Comparison of ENCODE assay signal across 8 cellular contexts in genomic region chr10:65571011-65571570, GRCh38.
DNase-seq lines count a peak whose midpoint lies in the region; ATAC-seq and TF ChIP-seq lines count a peak whose summit lies in the region.

No MANE protein-coding gene starts in this region.

- H4K8ac ChIP-seq in mesenchymal stem cell (ENCODE audit: low read length) = no peak overlapping the region

- peak overlapping the region; percentile 94 for H2AFZ ChIP-seq in mammary epithelial cell (ENCODE audit: low read depth, low read length)
- peak overlapping the region; percentile 46 for H2AFZ ChIP-seq in mesenchymal stem cell (ENCODE audit: low read depth, low read length)
- no peak overlapping the region for H2AFZ ChIP-seq in GM23248

- peak overlapping the region; percentile 59 for H3K27ac ChIP-seq in mammary epithelial cell (ENCODE audit: insufficient read depth, low read depth, low read length)
- no peak overlapping the region for H3K27ac ChIP-seq in mesenchymal stem cell (ENCODE audit: low read length, poor library complexity, severe bottlenecking)
- no peak overlapping the region for H3K27ac ChIP-seq in GM23248

- no peak overlapping the region for H3K23ac ChIP-seq in mesenchymal stem cell (ENCODE audit: low read length in 2 of 2)

- no peak overlapping the region for H2BK120ac ChIP-seq in mesenchymal stem cell (ENCODE audit: low read depth, low read length)

- H3K4me3 ChIP-seq in mammary epithelial cell (replicated peaks in 1 of 3; ENCODE audit: insufficient read depth in 1 of 3, low read depth in 2 of 3, low read length in 3 of 3) (peak overlapping the region; percentile 44 to 68 (median 64)), mesenchymal stem cell (ENCODE audit: insufficient read depth in 1 of 2, low read depth in 1 of 2, low read length in 2 of 2) (peak overlapping the region; percentile 50 to 55), GM23248 (no peak overlapping the region)

- peak overlapping the region; percentile 75 for H3K4me2 ChIP-seq in mammary epithelial cell (ENCODE audit: insufficient read depth, low read depth, low read length)
- H3K4me2 ChIP-seq in mesenchymal stem cell (ENCODE audit: low read length, poor library complexity, severe bottlenecking) = peak overlapping the region; percentile 40
- H3K4me2 ChIP-seq in GM23248 (ENCODE audit: unreplicated experiment) = no peak overlapping the region

- H3K79me2 ChIP-seq in mammary epithelial cell (ENCODE audit: insufficient read depth, low read length) (peaks cover 8% of the 10 kb centered on the region), GM23248 (ENCODE audit: insufficient read depth) (no peaks in the 10 kb centered on the region)

- 2% methylated on average over 4 of the region's 5 CpGs for WGBS in mammary epithelial cell (ENCODE audit: low coverage, missing lambda C conversion rate)
- 6% methylated on average over 5 of the region's 5 CpGs for WGBS in mesenchymal stem cell
- 1 to 6% methylated on average over 5 of the region's 5 CpGs for WGBS in GM23248 (ENCODE audit: low coverage in 1 of 2, low lambda C conversion rate in 2 of 2, missing lambda C conversion rate in 2 of 2), 2 experiments

- peak overlapping the region in 1 of 2 experiments; percentile 40 for H3K18ac ChIP-seq in mesenchymal stem cell (ENCODE audit: low read depth in 1 of 2, low read length in 2 of 2)

- no peak overlapping the region for H4K91ac ChIP-seq in mesenchymal stem cell (ENCODE audit: low read length)

- no peaks in the 10 kb centered on the region for H3K9me2 ChIP-seq in GM23248 (ENCODE audit: insufficient read depth)

- peak; percentile 39 for ATAC-seq in HG03457 (IDR thresholded peaks at IDR 0.05; ENCODE audit: unreplicated experiment)

- peak; percentile 7 for DNase-seq in EH (ENCODE audit: low read depth)
- DNase-seq in mammary epithelial cell = peak; percentile 8
- DNase-seq in mesenchymal stem cell = peak; percentile 9
- DNase-seq in GM23248 = no peak
- no peak for DNase-seq in Kasumi-1 (lab: John Stamatoyannopoulos, UW)
- DNase-seq in superior temporal gyrus (ENCODE audit: extremely low spot score) = no peak
- DNase-seq in activated CD4-positive, CD25-positive, alpha-beta regulatory T cell (lab: John Stamatoyannopoulos, UW) = no peak

- H2BK5ac ChIP-seq in mesenchymal stem cell (ENCODE audit: low read depth, low read length, poor library complexity, severe bottlenecking) = no peak overlapping the region

- dilution Hi-C loops in mammary epithelial cell (cut with HindIII; ENCODE audit: low sequenced_read_pairs) = no loop called here

- TF ChIP-seq CTCF in mammary epithelial cell (conservative IDR thresholded peaks at IDR 0.05 in 1 of 2, IDR thresholded peaks at IDR 0.05 in 1 of 2; ENCODE audit: extremely low read depth in 1 of 2, insufficient read depth in 1 of 2, low read depth in 1 of 2, low read length in 2 of 2) = no peak

- H4K20me1 ChIP-seq in mammary epithelial cell (ENCODE audit: insufficient read depth, low read length) = no peaks in the 10 kb centered on the region
- H4K20me1 ChIP-seq in GM23248 (ENCODE audit: insufficient read depth) = no peaks in the 10 kb centered on the region

- no peak overlapping the region for H3K14ac ChIP-seq in mesenchymal stem cell (ENCODE audit: low read length in 2 of 2)

- in situ Hi-C loops in mammary epithelial cell (cut with MboI; ENCODE audit: low sequenced_read_pairs in 2 of 2) (no loop called here), GM23248 (cut with MboI) (no loop called here)

- BruUV-seq in mammary epithelial cell (replicated peaks; lab: Mats Ljungman, UMichigan) = no TSS peak

- H2BK12ac ChIP-seq in mesenchymal stem cell (ENCODE audit: low read length in 2 of 2) = no peak overlapping the region

- no peaks in the 10 kb centered on the region for H3F3A ChIP-seq in GM23248 (ENCODE audit: insufficient read depth)

- H3K79me1 ChIP-seq in mesenchymal stem cell (replicated peaks; ENCODE audit: low read length, poor library complexity, severe bottlenecking) = no peaks in the 10 kb centered on the region

- intact Hi-C loops in mammary epithelial cell (cut with micrococcal nuclease) = no loop called here

- H3K27me3 ChIP-seq in mammary epithelial cell (ENCODE audit: insufficient read depth, low read length) (no peaks in the 10 kb centered on the region), mesenchymal stem cell (ENCODE audit: control insufficient read depth in 1 of 2, insufficient read depth in 1 of 2, low read length in 2 of 2) (no peaks in the 10 kb centered on the region), GM23248 (replicated peaks; ENCODE audit: insufficient read depth) (no peaks in the 10 kb centered on the region)

- no peak overlapping the region for H2AK5ac ChIP-seq in mesenchymal stem cell (ENCODE audit: low read length, severe bottlenecking)

- H2BK15ac ChIP-seq in mesenchymal stem cell (ENCODE audit: low read depth, poor library complexity, severe bottlenecking) = no peak overlapping the region

- H3K9me3 ChIP-seq in mammary epithelial cell (replicated peaks; ENCODE audit: insufficient read depth, low read length) (no peaks in the 10 kb centered on the region), mesenchymal stem cell (ENCODE audit: control insufficient read depth, low read length) (no peaks in the 10 kb centered on the region), GM23248 (ENCODE audit: low read depth) (no peaks in the 10 kb centered on the region)

- H3K4ac ChIP-seq in mesenchymal stem cell (ENCODE audit: low read depth in 1 of 2, low read length in 2 of 2) = no peak overlapping the region

- H3K4me1 ChIP-seq in mammary epithelial cell (ENCODE audit: insufficient read depth, low read length) (no peaks in the 10 kb centered on the region), mesenchymal stem cell (ENCODE audit: control insufficient read depth, insufficient read depth, low read depth, low read length) (no peaks in the 10 kb centered on the region), GM23248 (ENCODE audit: insufficient read depth) (no peaks in the 10 kb centered on the region)

- peaks cover 5% of the 10 kb centered on the region for H3K36me3 ChIP-seq in mammary epithelial cell (ENCODE audit: insufficient read depth, low read length)
- no peaks in the 10 kb centered on the region for H3K36me3 ChIP-seq in mesenchymal stem cell (ENCODE audit: control insufficient read depth in 1 of 2, insufficient read depth in 2 of 2, low read depth in 1 of 2, low read length in 2 of 2)
- H3K36me3 ChIP-seq in GM23248 (ENCODE audit: low read depth) = no peaks in the 10 kb centered on the region; the same call in 1 of the 2 replicates

- CTCF ChIA-PET in mammary epithelial cell (lab: Charles Lee; ENCODE audit: low non-redundant PET) = interaction anchor here (0.6 kb wide), 1 partner anchor 330 kb away, joined by 4 read pairs; no protein-coding TSS in a partner anchor

- H3K9ac ChIP-seq in mammary epithelial cell (ENCODE audit: insufficient read depth, low read length) = peak overlapping the region; percentile 67
- H3K9ac ChIP-seq in mesenchymal stem cell (ENCODE audit: low read length) = no peak overlapping the region
- no peak overlapping the region for H3K9ac ChIP-seq in GM23248

Comparison
In these comparisons a context has a peak if more than half of its experiments do, and no peak if none do; other contexts are left out.
1. DNase-seq: peak in EH (single experiment), mammary epithelial cell (single experiment) and mesenchymal stem cell (single experiment); none in GM23248 (single experiment), Kasumi-1 (0 of 2), superior temporal gyrus (single experiment) and activated CD4-positive, CD25-positive, alpha-beta regulatory T cell (0 of 4).